In the genomic region with DNA sequence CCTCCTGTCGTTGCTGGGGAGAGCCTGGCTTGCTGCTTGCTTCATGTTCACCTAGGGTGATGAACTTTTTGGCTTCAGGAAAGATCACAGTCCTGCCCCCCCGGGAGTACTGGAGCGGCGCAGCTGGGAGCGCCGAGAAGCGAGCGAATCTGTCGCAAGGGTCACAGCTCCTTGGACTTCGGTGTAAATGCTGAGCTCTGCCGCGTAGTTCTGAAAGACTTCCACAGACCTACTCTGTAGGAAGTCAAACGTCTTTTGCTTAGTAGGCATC, we compare ENCODE assay signal across 8 cellular contexts. TPM values are rescaled to one million over a fixed set of nuclear protein-coding genes. Genes with fewer than 3 reads are reported as not detected.
A peak's percentile ranks its signal among the peaks of the same experiment; 100 is the strongest.
DNase-seq lines count a peak whose midpoint lies in the region; ATAC-seq and TF ChIP-seq lines count a peak whose summit lies in the region.

No MANE protein-coding gene starts in this region.

- POLR2A ChIA-PET in HCT116 (lab: Charles Lee): interaction anchor here (4.2 kb wide), 1 partner anchor 10 kb away, joined by 40 read pairs; the partner anchor contains the start of gene CARS2

- H3K4me3 ChIP-seq in ACC112 (ENCODE audit: low read depth, low read length) (peak overlapping the region; percentile 87), HCT116 (replicated peaks in 1 of 2; ENCODE audit: low read depth in 1 of 2, low read length in 2 of 2) (peak overlapping the region; percentile 64 to 93), sigmoid colon (peak overlapping the region; percentile 90 to 95 (median 91))

- BruUV-seq in HCT116 (replicated peaks; lab: Mats Ljungman, UMichigan): no TSS peak

- TF ChIP-seq CTCF in HCT116 (IDR thresholded peaks at IDR 0.05 in 2 of 3, conservative IDR thresholded peaks at IDR 0.05 in 1 of 3; ENCODE audit: borderline replicate concordance in 1 of 3, insufficient read depth in 1 of 3, low read depth in 2 of 3, low read length in 2 of 3) (no peak), sigmoid colon (IDR thresholded peaks at IDR 0.05) (peak in 1 of 4 experiments; percentile 3)

- no peaks in the 10 kb centered on the region for H3K27me3 Mint-ChIP-seq in activated T-helper 1 cell treated with anti-CD3 and anti-CD28 coated beads, Interleukin-12 subunit alpha, Interleukin-12 subunit beta, Interleukin-2, Interleukin-4 antibody, amounts not matched to agents 30 ng/mL and 10 ng/mL and 1 ng/mL, durations not matched to agents 14 hours and 24 hours and 36 hours (ENCODE audit: insufficient read depth)

- H3K79me2 ChIP-seq in ACC112 (ENCODE audit: control insufficient read depth, insufficient read depth, low read length, unreplicated experiment) (peaks cover 51% of the 10 kb centered on the region), HCT116 (ENCODE audit: insufficient read depth, low read length) (peaks cover 69% of the 10 kb centered on the region)

- H3K9me3 ChIP-seq in HCT116 (ENCODE audit: control insufficient read depth in 1 of 2, insufficient read depth in 1 of 2, low read depth in 1 of 2, low read length in 2 of 2) (no peaks in the 10 kb centered on the region), sigmoid colon (no peaks in the 10 kb centered on the region)

- peaks cover 26% of the 10 kb centered on the region for H4K20me1 ChIP-seq in HCT116 (ENCODE audit: insufficient read depth)

- H3K4me2 ChIP-seq in HCT116 (ENCODE audit: low read length): peak overlapping the region; percentile 87

- intact Hi-C loops in HCT116 (cut with micrococcal nuclease) (loop anchor here (10.0 kb wide), 1 partner anchor 249 kb away; no protein-coding TSS in a partner anchor), left cardiac atrium (cut with DNase I) (no loop called here), sigmoid colon (cut with DNase I) (loop anchor here (2.0 to 10.0 kb wide), 5 partner anchors 96 to 499 kb away; no protein-coding TSS in a partner anchor)
- intact Hi-C loops in activated T-helper 1 cell treated with anti-CD3 and anti-CD28 coated beads, Interleukin-12 subunit alpha, Interleukin-12 subunit beta, Interleukin-2, Interleukin-4 antibody, amounts not matched to agents 30 ng/mL and 10 ng/mL and 1 ng/mL, durations not matched to agents 14 hours and 24 hours and 36 hours (cut with micrococcal nuclease): loop anchor here (1.0 to 10.0 kb wide), 3 partner anchors 10 to 1871 kb away; partner anchors contain the start of gene TUBGCP3

- H3K27me3 ChIP-seq in ACC112 (ENCODE audit: insufficient read depth, low read length) (no peaks in the 10 kb centered on the region), HCT116 (ENCODE audit: insufficient read depth, low read length) (no peaks in the 10 kb centered on the region), sigmoid colon (no peaks in the 10 kb centered on the region)

- RAD21 ChIA-PET in HCT116 (lab: Charles Lee; ENCODE audit: low non-redundant PET in 1 of 2, low total read pairs in 2 of 2, uncharacterized antibody in 2 of 2, unreplicated experiment in 2 of 2): no interaction called here

- no peak for TF ChIP-seq RAD21 in HCT116 (IDR thresholded peaks at IDR 0.05; ENCODE audit: low read depth)

- H3K4me1 ChIP-seq in ACC112 (ENCODE audit: control insufficient read depth, insufficient read depth, low read length, unreplicated experiment) (peaks cover 7% of the 10 kb centered on the region), HCT116 (ENCODE audit: control insufficient read depth in 1 of 2, insufficient read depth in 2 of 2, low read length in 2 of 2) (peaks cover 13 to 29% of the 10 kb centered on the region in 2 experiments; a peak in 3 of 4 replicates), sigmoid colon (peaks cover 0 to 34% (median 28%) of the 10 kb centered on the region in 4 donors)

- CTCF ChIA-PET in HCT116 (lab: Charles Lee): no interaction called here

- H3K9me2 ChIP-seq in HCT116 (ENCODE audit: insufficient read depth): no peaks in the 10 kb centered on the region

- H3K9ac ChIP-seq in HCT116 (ENCODE audit: low read length): peak overlapping the region; percentile 92

- peak overlapping the region; percentile 98 for H3K4me3 Mint-ChIP-seq in activated T-helper 1 cell treated with anti-CD3 and anti-CD28 coated beads, Interleukin-12 subunit alpha, Interleukin-12 subunit beta, Interleukin-2, Interleukin-4 antibody, amounts not matched to agents 30 ng/mL and 10 ng/mL and 1 ng/mL, durations not matched to agents 14 hours and 24 hours and 36 hours

- 0 to 1% methylated on average over 13 of the region's 13 CpGs for WGBS in sigmoid colon, 2 donors

- peaks cover 9% of the 10 kb centered on the region for H3K36me3 Mint-ChIP-seq in activated T-helper 1 cell treated with anti-CD3 and anti-CD28 coated beads, Interleukin-12 subunit alpha, Interleukin-12 subunit beta, Interleukin-2, Interleukin-4 antibody, amounts not matched to agents 30 ng/mL and 10 ng/mL and 1 ng/mL, durations not matched to agents 14 hours and 24 hours and 36 hours (ENCODE audit: low read depth)

- TF ChIP-seq POLR2A in HCT116 (IDR thresholded peaks at IDR 0.05; ENCODE audit: borderline replicate concordance, extremely low read depth, insufficient read depth, insufficient read length): no peak
- TF ChIP-seq POLR2A in sigmoid colon (IDR thresholded peaks at IDR 0.05): no peak

- TF ChIP-seq EP300 in sigmoid colon (IDR thresholded peaks at IDR 0.05): no peak

- H3K27ac Mint-ChIP-seq in activated T-helper 1 cell treated with anti-CD3 and anti-CD28 coated beads, Interleukin-12 subunit alpha, Interleukin-12 subunit beta, Interleukin-2, Interleukin-4 antibody, amounts not matched to agents 30 ng/mL and 10 ng/mL and 1 ng/mL, durations not matched to agents 14 hours and 24 hours and 36 hours: peak overlapping the region; percentile 23

- H3K4me1 Mint-ChIP-seq in activated T-helper 1 cell treated with anti-CD3 and anti-CD28 coated beads, Interleukin-12 subunit alpha, Interleukin-12 subunit beta, Interleukin-2, Interleukin-4 antibody, amounts not matched to agents 30 ng/mL and 10 ng/mL and 1 ng/mL, durations not matched to agents 14 hours and 24 hours and 36 hours (ENCODE audit: low read depth): peaks cover 25% of the 10 kb centered on the region

- H3K36me3 ChIP-seq in ACC112 (ENCODE audit: insufficient read depth, low read length): no peaks in the 10 kb centered on the region
- peaks cover 12 to 15% of the 10 kb centered on the region in 2 experiments; a peak in 3 of 4 replicates for H3K36me3 ChIP-seq in HCT116 (ENCODE audit: control insufficient read depth in 1 of 2, insufficient read depth in 2 of 2, low read length in 2 of 2)
- peaks cover 0 to 20% (median 8%) of the 10 kb centered on the region in 4 donors for H3K36me3 ChIP-seq in sigmoid colon

- no peaks in the 10 kb centered on the region for H3K9me3 Mint-ChIP-seq in activated T-helper 1 cell treated with anti-CD3 and anti-CD28 coated beads, Interleukin-12 subunit alpha, Interleukin-12 subunit beta, Interleukin-2, Interleukin-4 antibody, amounts not matched to agents 30 ng/mL and 10 ng/mL and 1 ng/mL, durations not matched to agents 14 hours and 24 hours and 36 hours

- ATAC-seq in HCT116 (no peak), left cardiac atrium (no peak)

- H2AFZ ChIP-seq in ACC112 (ENCODE audit: low read length, unreplicated experiment) (peak overlapping the region; percentile 28), HCT116 (ENCODE audit: low read depth, low read length, poor library complexity, severe bottlenecking) (no peak overlapping the region)

- H3K27ac ChIP-seq in ACC112 (ENCODE audit: low read depth, low read length) (peak overlapping the region; percentile 27; the same call in 1 of the 2 replicates), HCT116 (ENCODE audit: low read depth, low read length) (peak overlapping the region; percentile 73), sigmoid colon (peak overlapping the region; percentile 96 to 100 (median 98))

- DNase-seq in HCT116 (ENCODE audit: low read depth, low spot score): no peak
- no peak for DNase-seq in activated T-helper 1 cell treated with anti-CD3 and anti-CD28 coated beads, Interleukin-12 subunit alpha, Interleukin-12 subunit beta, Interleukin-2, Interleukin-4 antibody, amounts not matched to agents 30 ng/mL and 10 ng/mL and 1 ng/mL, durations not matched to agents 14 hours and 24 hours and 36 hours (ENCODE audit: low spot score)
- DNase-seq in left cardiac atrium: peak; percentile 48
- DNase-seq in sigmoid colon: peak; percentile 85
- DNase-seq in stimulated activated naive CD4-positive, alpha-beta T cell (lab: John Stamatoyannopoulos, UW): no peak
- DNase-seq in activated CD4-positive, alpha-beta T cell treated with anti-CD3 and anti-CD28 coated beads, Interleukin-2, amount 50 U/mL, for 4 hours: no peak
- DNase-seq in activated CD8-positive, alpha-beta memory T cell treated with anti-CD3 and anti-CD28 coated beads, Interleukin-2, amount 50 U/mL, for 48 hours: no peak

TF ChIP-seq in HCT116, 20 proteins besides CTCF, POLR2A, EP300 and RAD21:
- TF ChIP-seq EZH2phosphoT487 (IDR thresholded peaks at IDR 0.05; ENCODE audit: borderline replicate concordance): no peak

RNA-seq across cellular contexts. Expression of gene ING1, which starts 2.7 kb away (rescaled TPM):
- total RNA-seq in HCT116 (2021; ENCODE audit: unreplicated experiment): 27.0 TPM
- polyA plus RNA-seq in HCT116 (2012): 39.5 and 56.8 TPM in 2 replicates
- total RNA-seq in activated T-helper 1 cell treated with anti-CD3 and anti-CD28 coated beads, Interleukin-12 subunit alpha, Interleukin-12 subunit beta, Interleukin-2, Interleukin-4 antibody, amounts not matched to agents 30 ng/mL and 10 ng/mL and 1 ng/mL, durations not matched to agents 14 hours and 24 hours and 36 hours: 15.9 and 16.4 TPM in 2 replicates
- 1 to 10 TPM; 6.3 to 7.0 TPM for total RNA-seq in left cardiac atrium
- total RNA-seq in sigmoid colon: 10 to 100 TPM; 16.8 to 24.0 (median 21.9) TPM
- 10 to 100 TPM; 11.3 to 16.2 (median 15.4) TPM for polyA plus RNA-seq in sigmoid colon

RNA-seq across cellular contexts. Expression of gene CARS2, which starts 10.3 kb away (rescaled TPM):
- 52.9 TPM for total RNA-seq in HCT116 (2021; ENCODE audit: unreplicated experiment)
- 26.7 and 36.1 TPM in 2 replicates for polyA plus RNA-seq in HCT116 (2012)
- total RNA-seq in activated T-helper 1 cell treated with anti-CD3 and anti-CD28 coated beads, Interleukin-12 subunit alpha, Interleukin-12 subunit beta, Interleukin-2, Interleukin-4 antibody, amounts not matched to agents 30 ng/mL and 10 ng/mL and 1 ng/mL, durations not matched to agents 14 hours and 24 hours and 36 hours: 106 and 110 TPM in 2 replicates
- 10 to 100 TPM; 36.6 to 37.9 TPM for total RNA-seq in left cardiac atrium
- total RNA-seq in sigmoid colon: 10 to 100 TPM; 44.1 to 77.5 (median 46.7) TPM
- polyA plus RNA-seq in sigmoid colon: 10 to 100 TPM; 35.4 to 75.9 (median 36.6) TPM

Comparison
In these comparisons a context has a peak if more than half of its experiments do, and no peak if none do; other contexts are left out.
1. H3K27ac ChIP-seq: peak in every context shown above with its lines; median percentile 98 in sigmoid colon; 73 in HCT116; 27 in ACC112.
2. DNase-seq: peak in left cardiac atrium (single experiment) and sigmoid colon (single experiment); none in HCT116 (single experiment), activated T-helper 1 cell treated with anti-CD3 and anti-CD28 coated beads, Interleukin-12 subunit alpha, Interleukin-12 subunit beta, Interleukin-2, Interleukin-4 antibody, amounts not matched to agents 30 ng/mL and 10 ng/mL and 1 ng/mL, durations not matched to agents 14 hours and 24 hours and 36 hours (single experiment), stimulated activated naive CD4-positive, alpha-beta T cell (0 of 6), activated CD4-positive, alpha-beta T cell treated with anti-CD3 and anti-CD28 coated beads, Interleukin-2, amount 50 U/mL, for 4 hours (0 of 2) and activated CD8-positive, alpha-beta memory T cell treated with anti-CD3 and anti-CD28 coated beads, Interleukin-2, amount 50 U/mL, for 48 hours (single experiment).
3. intact Hi-C loops: an anchor here in HCT116 (10.0 kb wide), activated T-helper 1 cell treated with anti-CD3 and anti-CD28 coated beads, Interleukin-12 subunit alpha, Interleukin-12 subunit beta, Interleukin-2, Interleukin-4 antibody, amounts not matched to agents 30 ng/mL and 10 ng/mL and 1 ng/mL, durations not matched to agents 14 hours and 24 hours and 36 hours (1.0 to 10.0 kb wide) and sigmoid colon (2.0 to 10.0 kb wide); none called in left cardiac atrium.
4. Peak in every context shown above with its lines, with median percentiles within 50 percentile points of each other: H3K4me3 ChIP-seq.